ENCODE assay signal across 1 cellular context in genomic region chr6:145260491-145260890, GRCh38.
TF ChIP-seq lines count a peak whose summit lies in the region.

No MANE protein-coding gene starts in this region.

TF ChIP-seq in neural cell, 6 proteins besides CTCF, POLR2A, EP300 and RAD21 (continued from another document):
- no peak for TF ChIP-seq REST (IDR thresholded peaks at IDR 0.05; ENCODE audit: borderline replicate concordance)
- TF ChIP-seq POLR2AphosphoS5 (IDR thresholded peaks at IDR 0.05), result no peak
